In the genomic region with DNA sequence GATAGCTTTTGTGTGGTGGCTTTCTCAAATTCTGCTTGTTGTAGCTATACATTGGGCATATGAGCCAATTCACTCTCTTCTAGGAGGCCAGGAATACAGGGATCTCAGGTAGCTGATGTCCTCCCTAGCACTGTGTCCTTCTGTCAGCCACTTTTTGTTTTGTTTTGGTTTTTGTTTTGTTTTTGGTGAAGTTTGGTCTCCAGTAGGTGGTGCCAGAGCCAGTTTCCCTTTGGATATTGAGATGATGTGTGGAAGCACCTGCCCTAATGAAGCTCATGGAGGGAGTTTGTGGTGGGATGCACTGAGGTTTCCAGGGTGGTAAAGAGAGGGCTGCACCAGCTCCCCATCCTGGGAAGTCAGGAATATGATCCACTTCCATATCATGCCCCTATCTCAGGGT, we compare ENCODE assay signal across 1 cellular context.
TF ChIP-seq lines count a peak whose summit lies in the region.

No MANE protein-coding gene starts in this region.

TF ChIP-seq in GM23338, 12 proteins besides CTCF, POLR2A, EP300 and RAD21 (continued from another document):
- TF ChIP-seq, protein P1, sequence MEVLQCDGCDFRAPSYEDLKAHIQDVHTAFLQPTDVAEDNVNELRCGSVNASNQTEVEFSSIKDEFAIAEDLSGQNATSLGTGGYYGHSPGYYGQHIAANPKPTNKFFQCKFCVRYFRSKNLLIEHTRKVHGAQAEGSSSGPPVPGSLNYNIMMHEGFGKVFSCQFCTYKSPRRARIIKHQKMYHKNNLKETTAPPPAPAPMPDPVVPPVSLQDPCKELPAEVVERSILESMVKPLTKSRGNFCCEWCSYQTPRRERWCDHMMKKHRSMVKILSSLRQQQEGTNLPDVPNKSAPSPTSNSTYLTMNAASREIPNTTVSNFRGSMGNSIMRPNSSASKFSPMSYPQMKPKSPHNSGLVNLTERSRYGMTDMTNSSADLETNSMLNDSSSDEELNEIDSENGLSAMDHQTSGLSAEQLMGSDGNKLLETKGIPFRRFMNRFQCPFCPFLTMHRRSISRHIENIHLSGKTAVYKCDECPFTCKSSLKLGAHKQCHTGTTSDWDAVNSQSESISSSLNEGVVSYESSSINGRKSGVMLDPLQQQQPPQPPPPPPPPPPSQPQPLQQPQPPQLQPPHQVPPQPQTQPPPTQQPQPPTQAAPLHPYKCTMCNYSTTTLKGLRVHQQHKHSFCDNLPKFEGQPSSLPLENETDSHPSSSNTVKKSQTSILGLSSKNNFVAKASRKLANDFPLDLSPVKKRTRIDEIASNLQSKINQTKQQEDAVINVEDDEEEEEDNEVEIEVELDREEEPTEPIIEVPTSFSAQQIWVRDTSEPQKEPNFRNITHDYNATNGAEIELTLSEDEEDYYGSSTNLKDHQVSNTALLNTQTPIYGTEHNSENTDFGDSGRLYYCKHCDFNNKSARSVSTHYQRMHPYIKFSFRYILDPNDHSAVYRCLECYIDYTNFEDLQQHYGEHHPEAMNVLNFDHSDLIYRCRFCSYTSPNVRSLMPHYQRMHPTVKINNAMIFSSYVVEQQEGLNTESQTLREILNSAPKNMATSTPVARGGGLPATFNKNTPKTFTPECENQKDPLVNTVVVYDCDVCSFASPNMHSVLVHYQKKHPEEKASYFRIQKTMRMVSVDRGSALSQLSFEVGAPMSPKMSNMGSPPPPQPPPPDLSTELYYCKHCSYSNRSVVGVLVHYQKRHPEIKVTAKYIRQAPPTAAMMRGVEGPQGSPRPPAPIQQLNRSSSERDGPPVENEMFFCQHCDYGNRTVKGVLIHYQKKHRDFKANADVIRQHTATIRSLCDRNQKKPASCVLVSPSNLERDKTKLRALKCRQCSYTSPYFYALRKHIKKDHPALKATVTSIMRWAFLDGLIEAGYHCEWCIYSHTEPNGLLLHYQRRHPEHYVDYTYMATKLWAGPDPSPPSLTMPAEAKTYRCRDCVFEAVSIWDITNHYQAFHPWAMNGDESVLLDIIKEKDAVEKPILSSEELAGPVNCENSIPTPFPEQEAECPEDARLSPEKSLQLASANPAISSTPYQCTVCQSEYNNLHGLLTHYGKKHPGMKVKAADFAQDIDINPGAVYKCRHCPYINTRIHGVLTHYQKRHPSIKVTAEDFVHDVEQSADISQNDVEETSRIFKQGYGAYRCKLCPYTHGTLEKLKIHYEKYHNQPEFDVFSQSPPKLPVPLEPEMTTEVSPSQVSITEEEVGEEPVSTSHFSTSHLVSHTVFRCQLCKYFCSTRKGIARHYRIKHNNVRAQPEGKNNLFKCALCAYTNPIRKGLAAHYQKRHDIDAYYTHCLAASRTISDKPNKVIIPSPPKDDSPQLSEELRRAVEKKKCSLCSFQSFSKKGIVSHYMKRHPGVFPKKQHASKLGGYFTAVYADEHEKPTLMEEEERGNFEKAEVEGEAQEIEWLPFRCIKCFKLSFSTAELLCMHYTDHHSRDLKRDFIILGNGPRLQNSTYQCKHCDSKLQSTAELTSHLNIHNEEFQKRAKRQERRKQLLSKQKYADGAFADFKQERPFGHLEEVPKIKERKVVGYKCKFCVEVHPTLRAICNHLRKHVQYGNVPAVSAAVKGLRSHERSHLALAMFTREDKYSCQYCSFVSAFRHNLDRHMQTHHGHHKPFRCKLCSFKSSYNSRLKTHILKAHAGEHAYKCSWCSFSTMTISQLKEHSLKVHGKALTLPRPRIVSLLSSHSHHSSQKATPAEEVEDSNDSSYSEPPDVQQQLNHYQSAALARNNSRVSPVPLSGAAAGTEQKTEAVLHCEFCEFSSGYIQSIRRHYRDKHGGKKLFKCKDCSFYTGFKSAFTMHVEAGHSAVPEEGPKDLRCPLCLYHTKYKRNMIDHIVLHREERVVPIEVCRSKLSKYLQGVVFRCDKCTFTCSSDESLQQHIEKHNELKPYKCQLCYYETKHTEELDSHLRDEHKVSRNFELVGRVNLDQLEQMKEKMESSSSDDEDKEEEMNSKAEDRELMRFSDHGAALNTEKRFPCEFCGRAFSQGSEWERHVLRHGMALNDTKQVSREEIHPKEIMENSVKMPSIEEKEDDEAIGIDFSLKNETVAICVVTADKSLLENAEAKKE (CRISPR knock-in tag; IDR thresholded peaks at IDR 0.05) = no peak
- TF ChIP-seq, protein P2, sequence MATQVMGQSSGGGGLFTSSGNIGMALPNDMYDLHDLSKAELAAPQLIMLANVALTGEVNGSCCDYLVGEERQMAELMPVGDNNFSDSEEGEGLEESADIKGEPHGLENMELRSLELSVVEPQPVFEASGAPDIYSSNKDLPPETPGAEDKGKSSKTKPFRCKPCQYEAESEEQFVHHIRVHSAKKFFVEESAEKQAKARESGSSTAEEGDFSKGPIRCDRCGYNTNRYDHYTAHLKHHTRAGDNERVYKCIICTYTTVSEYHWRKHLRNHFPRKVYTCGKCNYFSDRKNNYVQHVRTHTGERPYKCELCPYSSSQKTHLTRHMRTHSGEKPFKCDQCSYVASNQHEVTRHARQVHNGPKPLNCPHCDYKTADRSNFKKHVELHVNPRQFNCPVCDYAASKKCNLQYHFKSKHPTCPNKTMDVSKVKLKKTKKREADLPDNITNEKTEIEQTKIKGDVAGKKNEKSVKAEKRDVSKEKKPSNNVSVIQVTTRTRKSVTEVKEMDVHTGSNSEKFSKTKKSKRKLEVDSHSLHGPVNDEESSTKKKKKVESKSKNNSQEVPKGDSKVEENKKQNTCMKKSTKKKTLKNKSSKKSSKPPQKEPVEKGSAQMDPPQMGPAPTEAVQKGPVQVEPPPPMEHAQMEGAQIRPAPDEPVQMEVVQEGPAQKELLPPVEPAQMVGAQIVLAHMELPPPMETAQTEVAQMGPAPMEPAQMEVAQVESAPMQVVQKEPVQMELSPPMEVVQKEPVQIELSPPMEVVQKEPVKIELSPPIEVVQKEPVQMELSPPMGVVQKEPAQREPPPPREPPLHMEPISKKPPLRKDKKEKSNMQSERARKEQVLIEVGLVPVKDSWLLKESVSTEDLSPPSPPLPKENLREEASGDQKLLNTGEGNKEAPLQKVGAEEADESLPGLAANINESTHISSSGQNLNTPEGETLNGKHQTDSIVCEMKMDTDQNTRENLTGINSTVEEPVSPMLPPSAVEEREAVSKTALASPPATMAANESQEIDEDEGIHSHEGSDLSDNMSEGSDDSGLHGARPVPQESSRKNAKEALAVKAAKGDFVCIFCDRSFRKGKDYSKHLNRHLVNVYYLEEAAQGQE (IDR thresholded peaks at IDR 0.05; ENCODE audit: unreplicated experiment) = no peak
- TF ChIP-seq CREB1 (CRISPR knock-in tag; IDR thresholded peaks at IDR 0.05; ENCODE audit: low read depth) (no peak), STAT1 (IDR thresholded peaks at IDR 0.05; ENCODE audit: unreplicated experiment) (no peak), POLR2AphosphoS5 (IDR thresholded peaks at IDR 0.05; ENCODE audit: low read depth) (no peak), EZH2phosphoT487 (IDR thresholded peaks at IDR 0.05; ENCODE audit: unreplicated experiment) (no peak), ZNF114 (CRISPR knock-in tag; IDR thresholded peaks at IDR 0.05) (no peak)
- TF ChIP-seq, protein P3, sequence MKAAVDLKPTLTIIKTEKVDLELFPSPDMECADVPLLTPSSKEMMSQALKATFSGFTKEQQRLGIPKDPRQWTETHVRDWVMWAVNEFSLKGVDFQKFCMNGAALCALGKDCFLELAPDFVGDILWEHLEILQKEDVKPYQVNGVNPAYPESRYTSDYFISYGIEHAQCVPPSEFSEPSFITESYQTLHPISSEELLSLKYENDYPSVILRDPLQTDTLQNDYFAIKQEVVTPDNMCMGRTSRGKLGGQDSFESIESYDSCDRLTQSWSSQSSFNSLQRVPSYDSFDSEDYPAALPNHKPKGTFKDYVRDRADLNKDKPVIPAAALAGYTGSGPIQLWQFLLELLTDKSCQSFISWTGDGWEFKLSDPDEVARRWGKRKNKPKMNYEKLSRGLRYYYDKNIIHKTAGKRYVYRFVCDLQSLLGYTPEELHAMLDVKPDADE (IDR thresholded peaks at IDR 0.05) = no peak
TF ChIP-seq in GM23338: peak in this region for 0.
